In the genomic region with DNA sequence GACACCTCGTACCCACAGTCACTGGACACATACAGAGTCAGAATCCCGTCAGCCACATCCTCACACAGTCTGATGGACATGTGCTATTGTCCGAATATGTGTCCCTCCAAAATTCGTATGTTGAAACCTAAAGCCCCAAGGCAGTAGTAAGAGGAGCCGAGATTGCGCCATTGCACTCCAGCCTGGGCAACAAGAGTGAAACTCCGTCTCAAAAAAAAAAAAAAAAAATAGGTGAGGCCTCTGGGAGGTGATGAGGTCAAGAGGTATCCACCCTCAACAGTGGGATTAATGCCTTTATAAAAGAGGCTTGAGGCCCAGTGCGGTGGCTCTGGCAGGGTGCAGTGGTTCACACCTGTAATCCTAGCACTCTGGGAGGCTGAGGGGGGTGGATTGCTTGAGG, we compare ENCODE assay signal across 2 cellular contexts.
TF ChIP-seq lines count a peak whose summit lies in the region.

No MANE protein-coding gene starts in this region.

TF ChIP-seq in K562, 482 proteins besides CTCF, POLR2A, EP300 and RAD21:
- TF ChIP-seq CEBPB (tag; IDR thresholded peaks at IDR 0.05) (0 out of 2 replicates have a peak, but pooled peaks have one; percentile 15), TRIM24 (IDR thresholded peaks at IDR 0.05) (no peak)

TF ChIP-seq in SK-N-SH, 30 proteins besides CTCF, POLR2A, EP300 and RAD21:
- TF ChIP-seq TEAD4 (IDR thresholded peaks at IDR 0.05; ENCODE audit: borderline replicate concordance, insufficient read depth) (no peak), YY1 (IDR thresholded peaks at IDR 0.05; ENCODE audit: low read depth) (no peak), NFIC (IDR thresholded peaks at IDR 0.05; ENCODE audit: borderline replicate concordance) (no peak), FOXM1 (IDR thresholded peaks at IDR 0.05; ENCODE audit: low read depth) (no peak), GATA2 (CRISPR knock-in tag; IDR thresholded peaks at IDR 0.05) (no peak), POLR2AphosphoS5 (IDR thresholded peaks at IDR 0.05; ENCODE audit: low read depth, low read length) (no peak), RFX5 (IDR thresholded peaks at IDR 0.05; ENCODE audit: low read length) (no peak)
